Comparison of ENCODE assay signal across 1 cellular context in genomic region chrX:153926863-153927685, GRCh38.
TF ChIP-seq lines count a peak whose summit lies in the region.

No MANE protein-coding gene starts in this region.

TF ChIP-seq in HEK293, 187 proteins besides CTCF, POLR2A, EP300 and RAD21 (continued from another document):
- TF ChIP-seq ZSCAN18 (tag by site-specific recombination; IDR thresholded peaks at IDR 0.05) (no peak), SALL2 (tag by site-specific recombination; IDR thresholded peaks at IDR 0.05; ENCODE audit: borderline replicate concordance) (no peak), ZNF585B (tag by site-specific recombination; IDR thresholded peaks at IDR 0.05) (no peak), GLIS2 (tag by site-specific recombination; IDR thresholded peaks at IDR 0.05) (peak; percentile 66), KLF17 (tag by site-specific recombination; IDR thresholded peaks at IDR 0.05) (peak; percentile 75), ZNF600 (tag by site-specific recombination; IDR thresholded peaks at IDR 0.05) (no peak), ZNF549 (tag by site-specific recombination; IDR thresholded peaks at IDR 0.05) (no peak), ZNF792 (tag by site-specific recombination; IDR thresholded peaks at IDR 0.05) (no peak), ZSCAN30 (tag by site-specific recombination; IDR thresholded peaks at IDR 0.05) (no peak), KLF10 (tag by site-specific recombination; IDR thresholded peaks at IDR 0.05) (no peak), ZNF623 (tag by site-specific recombination; IDR thresholded peaks at IDR 0.05) (no peak), PBX3 (CRISPR knock-in tag; IDR thresholded peaks at IDR 0.05) (no peak), ZNF121 (tag by site-specific recombination; IDR thresholded peaks at IDR 0.05) (no peak), ZNF16 (tag by site-specific recombination; IDR thresholded peaks at IDR 0.05; ENCODE audit: low read depth) (no peak), KLF7 (tag by site-specific recombination; IDR thresholded peaks at IDR 0.05; ENCODE audit: borderline replicate concordance) (no peak), HOXD13 (CRISPR knock-in tag; IDR thresholded peaks at IDR 0.05; ENCODE audit: borderline replicate concordance) (no peak), ZNF146 (tag by site-specific recombination; IDR thresholded peaks at IDR 0.05) (no peak), KLF8 (tag by site-specific recombination; IDR thresholded peaks at IDR 0.05) (no peak), ZNF654 (tag by site-specific recombination; IDR thresholded peaks at IDR 0.05; ENCODE audit: low read depth) (no peak), ZNF394 (tag by site-specific recombination; IDR thresholded peaks at IDR 0.05; ENCODE audit: borderline replicate concordance) (no peak), ZNF416 (tag by site-specific recombination; IDR thresholded peaks at IDR 0.05) (no peak), ZNF626 (tag by site-specific recombination; IDR thresholded peaks at IDR 0.05) (no peak), ZNF37A (tag by site-specific recombination; IDR thresholded peaks at IDR 0.05) (no peak), ZNF701 (tag by site-specific recombination; IDR thresholded peaks at IDR 0.05) (no peak), ZNF280C (tag by site-specific recombination; IDR thresholded peaks at IDR 0.05) (no peak), ZNF555 (tag by site-specific recombination; conservative IDR thresholded peaks at IDR 0.05) (no peak), INSM2 (tag by site-specific recombination; IDR thresholded peaks at IDR 0.05) (no peak), PATZ1 (tag by site-specific recombination; IDR thresholded peaks at IDR 0.05) (0 out of 2 replicates have a peak, but pooled peaks have one; percentile 13), SP2 (tag by site-specific recombination; IDR thresholded peaks at IDR 0.05) (peak; percentile 40; the same call in 1 of the 2 replicates)
